Comparison of ENCODE assay signal across 9 cellular contexts in genomic region chr10:12707461-12708185, GRCh38.
DNase-seq lines count a peak whose midpoint lies in the region; ATAC-seq and TF ChIP-seq lines count a peak whose summit lies in the region.
"Had no signal": no experiment of that assay in that cellular context is flagged by ENCODE, and none has a peak within 500 bp of the region (broad histone marks: within the 10 kb centered on the region; RNA-seq: fewer than 3 reads in every experiment).

No MANE protein-coding gene starts in this region.

- H3K4me3 Mint-ChIP-seq in activated T-cell treated with anti-CD3 and anti-CD28 coated beads, Interleukin-2, amount 50 U/mL, for 4 hours: no peak overlapping the region
- H3K4me3 Mint-ChIP-seq: central memory CD8-positive, alpha-beta T cell had no signal

- no peaks in the 10 kb centered on the region for H4K20me1 ChIP-seq in Loucy (ENCODE audit: insufficient read depth, low read length, poor library complexity, severe bottlenecking)

- H2AFZ ChIP-seq in Loucy (ENCODE audit: low read length): no peak overlapping the region

- H3K36me3 Mint-ChIP-seq in activated T-cell treated with anti-CD3 and anti-CD28 coated beads, Interleukin-2, amount 50 U/mL, for 4 hours (ENCODE audit: insufficient read depth): no peaks in the 10 kb centered on the region

- no peaks in the 10 kb centered on the region for H3K36me3 ChIP-seq in Loucy (ENCODE audit: insufficient read depth, low read length)

- no peaks in the 10 kb centered on the region for H3K27me3 ChIP-seq in Loucy (ENCODE audit: insufficient read depth, low read length, poor library complexity, severe bottlenecking)

- ATAC-seq in activated T-cell treated with anti-CD3 and anti-CD28 coated beads, Interleukin-2, amount 50 U/mL, for 4 hours: peak; percentile 23 to 49
- no peak for ATAC-seq in HG02623 (IDR thresholded peaks at IDR 0.05; ENCODE audit: unreplicated experiment)

- peaks cover 38% of the 10 kb centered on the region for H3K4me1 Mint-ChIP-seq in activated T-cell treated with anti-CD3 and anti-CD28 coated beads, Interleukin-2, amount 50 U/mL, for 4 hours (ENCODE audit: low read depth)

- no peaks in the 10 kb centered on the region for H3K27me3 Mint-ChIP-seq in activated T-cell treated with anti-CD3 and anti-CD28 coated beads, Interleukin-2, amount 50 U/mL, for 4 hours (ENCODE audit: low read depth)
- H3K27me3 Mint-ChIP-seq: central memory CD8-positive, alpha-beta T cell had no signal

- H3K9me2 ChIP-seq in Loucy (replicated peaks; ENCODE audit: low read depth, low read length): no peaks in the 10 kb centered on the region

- no peaks in the 10 kb centered on the region for H3F3A ChIP-seq in Loucy (ENCODE audit: low read depth)

- H3K9ac ChIP-seq in Loucy (ENCODE audit: low read depth, low read length, poor library complexity, severe bottlenecking): no peak overlapping the region

- no peaks in the 10 kb centered on the region for H3K9me3 ChIP-seq in Loucy (ENCODE audit: insufficient read depth, low read depth, low read length)

- H3K79me2 ChIP-seq in Loucy (ENCODE audit: insufficient read depth, low read length): no peaks in the 10 kb centered on the region

- TF ChIP-seq CTCF in Loucy (conservative IDR thresholded peaks at IDR 0.05; ENCODE audit: low read length): peak; percentile 74

- DNase-seq in NCI-H2196 (lab: John Stamatoyannopoulos, UW; ENCODE audit: unreplicated experiment) (peak; percentile 27), NCI-H2196 treated with DMSO at 0.1 percent for 48 hours (lab: John Stamatoyannopoulos, UW; ENCODE audit: unreplicated experiment) (no peak), glomerular visceral epithelial cell (ENCODE audit: extremely low spot score) (peak; percentile 84), renal cortical epithelial cell (ENCODE audit: low read depth) (peak; percentile 88), ecto neural progenitor cell (ENCODE audit: low spot score) (no peak)
- no peak for DNase-seq in activated T-cell treated with anti-CD3 and anti-CD28 coated beads, Interleukin-2, amount 50 U/mL, for 4 hours

- H3K4me2 ChIP-seq in Loucy (ENCODE audit: low read depth, low read length, poor library complexity, severe bottlenecking): no peak overlapping the region

- no peak overlapping the region for H3K4me3 ChIP-seq in Loucy (ENCODE audit: low read length, poor library complexity, severe bottlenecking)

- no peaks in the 10 kb centered on the region for H3K9me3 Mint-ChIP-seq in activated T-cell treated with anti-CD3 and anti-CD28 coated beads, Interleukin-2, amount 50 U/mL, for 4 hours
- H3K9me3 Mint-ChIP-seq: central memory CD8-positive, alpha-beta T cell had no signal

- H3K4me1 ChIP-seq in Loucy (ENCODE audit: insufficient read depth, low read length, poor library complexity, severe bottlenecking): peaks cover 2% of the 10 kb centered on the region

Comparison
In these comparisons a context has a peak if more than half of its experiments do, and no peak if none do; other contexts are left out.
1. DNase-seq: peak in NCI-H2196 (single experiment), glomerular visceral epithelial cell (single experiment) and renal cortical epithelial cell (single experiment); none in NCI-H2196 treated with DMSO at 0.1 percent for 48 hours (single experiment), activated T-cell treated with anti-CD3 and anti-CD28 coated beads, Interleukin-2, amount 50 U/mL, for 4 hours (single experiment) and ecto neural progenitor cell (single experiment).